1 cellular context compared by ENCODE assay signal in the genomic region with DNA sequence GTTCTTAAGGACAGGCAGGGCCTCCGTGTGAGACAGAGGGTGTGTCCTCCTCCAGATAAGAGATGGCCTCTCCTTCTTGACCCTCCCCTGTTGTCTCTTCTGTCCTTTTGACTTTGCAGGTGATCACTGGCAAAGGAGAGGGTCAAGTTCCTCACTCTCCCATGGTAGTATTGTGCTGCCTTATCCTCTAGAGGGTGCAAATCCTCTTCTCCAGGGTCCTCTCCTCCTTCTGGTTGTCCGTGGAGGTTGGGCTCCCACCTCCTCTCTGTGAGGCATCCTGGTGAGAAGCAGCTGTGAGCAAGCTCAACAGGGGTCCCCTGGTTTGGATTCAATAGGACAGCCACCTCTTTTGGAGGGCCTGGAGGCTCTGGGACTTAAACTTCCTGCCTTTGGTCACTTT.
TF ChIP-seq lines count a peak whose summit lies in the region.

No MANE protein-coding gene starts in this region.

TF ChIP-seq in H1, 55 proteins besides CTCF, POLR2A, EP300 and RAD21:
- TF ChIP-seq SRF (IDR thresholded peaks at IDR 0.05; ENCODE audit: low read depth, low read length) (no peak), YY1 (IDR thresholded peaks at IDR 0.05; ENCODE audit: low read depth, low read length) (no peak), SP2 (IDR thresholded peaks at IDR 0.05; ENCODE audit: low read length) (no peak), RFX5 (IDR thresholded peaks at IDR 0.05; ENCODE audit: borderline replicate concordance, low read depth, low read length) (no peak), NRF1 (IDR thresholded peaks at IDR 0.05; ENCODE audit: low read depth, low read length) (no peak), EGR1 (IDR thresholded peaks at IDR 0.05; ENCODE audit: borderline replicate concordance, low read depth, low read length) (no peak), CBX8 (IDR thresholded peaks at IDR 0.05; ENCODE audit: borderline replicate concordance, low read depth, low read length) (no peak), USF2 (IDR thresholded peaks at IDR 0.05; ENCODE audit: low read length) (no peak), PHF8 (conservative IDR thresholded peaks at IDR 0.05; ENCODE audit: low read depth, low read length) (no peak), CTBP2 (IDR thresholded peaks at IDR 0.05; ENCODE audit: borderline replicate concordance, insufficient read depth, insufficient read length, low read length) (no peak), CEBPB (IDR thresholded peaks at IDR 0.05; ENCODE audit: low read depth, low read length) (no peak), SIRT6 (IDR thresholded peaks at IDR 0.05; ENCODE audit: low read length) (no peak), FOSL1 (IDR thresholded peaks at IDR 0.05; ENCODE audit: insufficient read depth, low read depth, low read length) (no peak), ZNF274 (IDR thresholded peaks at IDR 0.05; ENCODE audit: borderline replicate concordance, extremely low read depth, low read length) (no peak), SIN3A (conservative IDR thresholded peaks at IDR 0.05 in 1 of 2, IDR thresholded peaks at IDR 0.05 in 1 of 2; ENCODE audit: low read depth in 1 of 2, low read length in 2 of 2) (no peak), CHD1 (IDR thresholded peaks at IDR 0.05; ENCODE audit: low read depth, low read length) (no peak), RBBP5 (IDR thresholded peaks at IDR 0.05; ENCODE audit: borderline replicate concordance, low read depth, low read length) (no peak)
- TF ChIP-seq, protein P1, sequence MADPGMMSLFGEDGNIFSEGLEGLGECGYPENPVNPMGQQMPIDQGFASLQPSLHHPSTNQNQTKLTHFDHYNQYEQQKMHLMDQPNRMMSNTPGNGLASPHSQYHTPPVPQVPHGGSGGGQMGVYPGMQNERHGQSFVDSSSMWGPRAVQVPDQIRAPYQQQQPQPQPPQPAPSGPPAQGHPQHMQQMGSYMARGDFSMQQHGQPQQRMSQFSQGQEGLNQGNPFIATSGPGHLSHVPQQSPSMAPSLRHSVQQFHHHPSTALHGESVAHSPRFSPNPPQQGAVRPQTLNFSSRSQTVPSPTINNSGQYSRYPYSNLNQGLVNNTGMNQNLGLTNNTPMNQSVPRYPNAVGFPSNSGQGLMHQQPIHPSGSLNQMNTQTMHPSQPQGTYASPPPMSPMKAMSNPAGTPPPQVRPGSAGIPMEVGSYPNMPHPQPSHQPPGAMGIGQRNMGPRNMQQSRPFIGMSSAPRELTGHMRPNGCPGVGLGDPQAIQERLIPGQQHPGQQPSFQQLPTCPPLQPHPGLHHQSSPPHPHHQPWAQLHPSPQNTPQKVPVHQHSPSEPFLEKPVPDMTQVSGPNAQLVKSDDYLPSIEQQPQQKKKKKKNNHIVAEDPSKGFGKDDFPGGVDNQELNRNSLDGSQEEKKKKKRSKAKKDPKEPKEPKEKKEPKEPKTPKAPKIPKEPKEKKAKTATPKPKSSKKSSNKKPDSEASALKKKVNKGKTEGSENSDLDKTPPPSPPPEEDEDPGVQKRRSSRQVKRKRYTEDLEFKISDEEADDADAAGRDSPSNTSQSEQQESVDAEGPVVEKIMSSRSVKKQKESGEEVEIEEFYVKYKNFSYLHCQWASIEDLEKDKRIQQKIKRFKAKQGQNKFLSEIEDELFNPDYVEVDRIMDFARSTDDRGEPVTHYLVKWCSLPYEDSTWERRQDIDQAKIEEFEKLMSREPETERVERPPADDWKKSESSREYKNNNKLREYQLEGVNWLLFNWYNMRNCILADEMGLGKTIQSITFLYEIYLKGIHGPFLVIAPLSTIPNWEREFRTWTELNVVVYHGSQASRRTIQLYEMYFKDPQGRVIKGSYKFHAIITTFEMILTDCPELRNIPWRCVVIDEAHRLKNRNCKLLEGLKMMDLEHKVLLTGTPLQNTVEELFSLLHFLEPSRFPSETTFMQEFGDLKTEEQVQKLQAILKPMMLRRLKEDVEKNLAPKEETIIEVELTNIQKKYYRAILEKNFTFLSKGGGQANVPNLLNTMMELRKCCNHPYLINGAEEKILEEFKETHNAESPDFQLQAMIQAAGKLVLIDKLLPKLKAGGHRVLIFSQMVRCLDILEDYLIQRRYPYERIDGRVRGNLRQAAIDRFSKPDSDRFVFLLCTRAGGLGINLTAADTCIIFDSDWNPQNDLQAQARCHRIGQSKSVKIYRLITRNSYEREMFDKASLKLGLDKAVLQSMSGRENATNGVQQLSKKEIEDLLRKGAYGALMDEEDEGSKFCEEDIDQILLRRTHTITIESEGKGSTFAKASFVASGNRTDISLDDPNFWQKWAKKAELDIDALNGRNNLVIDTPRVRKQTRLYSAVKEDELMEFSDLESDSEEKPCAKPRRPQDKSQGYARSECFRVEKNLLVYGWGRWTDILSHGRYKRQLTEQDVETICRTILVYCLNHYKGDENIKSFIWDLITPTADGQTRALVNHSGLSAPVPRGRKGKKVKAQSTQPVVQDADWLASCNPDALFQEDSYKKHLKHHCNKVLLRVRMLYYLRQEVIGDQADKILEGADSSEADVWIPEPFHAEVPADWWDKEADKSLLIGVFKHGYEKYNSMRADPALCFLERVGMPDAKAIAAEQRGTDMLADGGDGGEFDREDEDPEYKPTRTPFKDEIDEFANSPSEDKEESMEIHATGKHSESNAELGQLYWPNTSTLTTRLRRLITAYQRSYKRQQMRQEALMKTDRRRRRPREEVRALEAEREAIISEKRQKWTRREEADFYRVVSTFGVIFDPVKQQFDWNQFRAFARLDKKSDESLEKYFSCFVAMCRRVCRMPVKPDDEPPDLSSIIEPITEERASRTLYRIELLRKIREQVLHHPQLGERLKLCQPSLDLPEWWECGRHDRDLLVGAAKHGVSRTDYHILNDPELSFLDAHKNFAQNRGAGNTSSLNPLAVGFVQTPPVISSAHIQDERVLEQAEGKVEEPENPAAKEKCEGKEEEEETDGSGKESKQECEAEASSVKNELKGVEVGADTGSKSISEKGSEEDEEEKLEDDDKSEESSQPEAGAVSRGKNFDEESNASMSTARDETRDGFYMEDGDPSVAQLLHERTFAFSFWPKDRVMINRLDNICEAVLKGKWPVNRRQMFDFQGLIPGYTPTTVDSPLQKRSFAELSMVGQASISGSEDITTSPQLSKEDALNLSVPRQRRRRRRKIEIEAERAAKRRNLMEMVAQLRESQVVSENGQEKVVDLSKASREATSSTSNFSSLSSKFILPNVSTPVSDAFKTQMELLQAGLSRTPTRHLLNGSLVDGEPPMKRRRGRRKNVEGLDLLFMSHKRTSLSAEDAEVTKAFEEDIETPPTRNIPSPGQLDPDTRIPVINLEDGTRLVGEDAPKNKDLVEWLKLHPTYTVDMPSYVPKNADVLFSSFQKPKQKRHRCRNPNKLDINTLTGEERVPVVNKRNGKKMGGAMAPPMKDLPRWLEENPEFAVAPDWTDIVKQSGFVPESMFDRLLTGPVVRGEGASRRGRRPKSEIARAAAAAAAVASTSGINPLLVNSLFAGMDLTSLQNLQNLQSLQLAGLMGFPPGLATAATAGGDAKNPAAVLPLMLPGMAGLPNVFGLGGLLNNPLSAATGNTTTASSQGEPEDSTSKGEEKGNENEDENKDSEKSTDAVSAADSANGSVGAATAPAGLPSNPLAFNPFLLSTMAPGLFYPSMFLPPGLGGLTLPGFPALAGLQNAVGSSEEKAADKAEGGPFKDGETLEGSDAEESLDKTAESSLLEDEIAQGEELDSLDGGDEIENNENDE (IDR thresholded peaks at IDR 0.05; ENCODE audit: insufficient replicate concordance, low read length): no peak
